ENCODE assay signal across 16 cellular contexts in genomic region chr14:92570863-92571262, GRCh38. TPM values are rescaled to one million over a fixed set of nuclear protein-coding genes. Genes with fewer than 3 reads are reported as not detected.
DNase-seq lines count a peak whose midpoint lies in the region; ATAC-seq and TF ChIP-seq lines count a peak whose summit lies in the region.
"Had no signal": no experiment of that assay in that cellular context is flagged by ENCODE, and none has a peak within 500 bp of the region (broad histone marks: within the 10 kb centered on the region; RNA-seq: fewer than 3 reads in every experiment).

No MANE protein-coding gene starts in this region.

- TF ChIP-seq POLR2A in esophagus squamous epithelium (IDR thresholded peaks at IDR 0.05) = no peak

- ATAC-seq in activated naive CD8-positive, alpha-beta T cell treated with anti-CD3 and anti-CD28 coated beads, Interleukin-2, amount 50 U/mL, for 24 hours = no peak
- ATAC-seq in naive thymus-derived CD8-positive, alpha-beta T cell = no peak
- ATAC-seq in HG03097 (IDR thresholded peaks at IDR 0.05; ENCODE audit: low FRiP score, unreplicated experiment) = no peak

- intact Hi-C loops in esophagus squamous epithelium (cut with DNase I) = no loop called here

- H3K27ac ChIP-seq in esophagus squamous epithelium = no peak overlapping the region

- H3K36me3 Mint-ChIP-seq in activated naive CD8-positive, alpha-beta T cell treated with anti-CD3 and anti-CD28 coated beads for 36 hours = peaks cover 60% of the 10 kb centered on the region
- peaks cover 48% of the 10 kb centered on the region for H3K36me3 Mint-ChIP-seq in activated naive CD8-positive, alpha-beta T cell treated with anti-CD3 and anti-CD28 coated beads, Interleukin-2, amount 50 U/mL, for 24 hours (ENCODE audit: low read depth)
- H3K36me3 Mint-ChIP-seq in immature natural killer cell = peaks cover 18 to 29% (median 24%) of the 10 kb centered on the region in 3 donors
- H3K36me3 Mint-ChIP-seq in naive thymus-derived CD8-positive, alpha-beta T cell = peaks cover 9 to 21% (median 18%) of the 10 kb centered on the region in 3 donors

- POLR2A ChIA-PET in naive thymus-derived CD8-positive, alpha-beta T cell (lab: Charles Lee) = interaction anchor here (1.1 to 3.9 kb wide), 3 partner anchors 15 to 57 kb away, joined by 3 to 11 read pairs (median 9); partner anchors contain the start of gene RIN3

- peaks cover 0 to 5% (median 0%) of the 10 kb centered on the region in 3 donors for H3K9me3 ChIP-seq in esophagus squamous epithelium

- H3K27me3 ChIP-seq in esophagus squamous epithelium = no peaks in the 10 kb centered on the region

- H3K27ac Mint-ChIP-seq in activated naive CD8-positive, alpha-beta T cell treated with anti-CD3 and anti-CD28 coated beads for 36 hours = peak overlapping the region; percentile 17
- H3K27ac Mint-ChIP-seq in activated naive CD8-positive, alpha-beta T cell treated with anti-CD3 and anti-CD28 coated beads, Interleukin-2, amount 50 U/mL, for 24 hours = no peak overlapping the region
- peak overlapping the region; percentile 98 to 100 (median 99) for H3K27ac Mint-ChIP-seq in immature natural killer cell
- H3K27ac Mint-ChIP-seq in naive thymus-derived CD8-positive, alpha-beta T cell = peak overlapping the region in 7 of 10 donors; percentile 18 to 100 (median 98)

- H3K36me3 ChIP-seq in esophagus squamous epithelium = peaks cover 0 to 15% (median 0%) of the 10 kb centered on the region in 3 donors

- peaks cover 60% of the 10 kb centered on the region for H3K4me1 Mint-ChIP-seq in activated naive CD8-positive, alpha-beta T cell treated with anti-CD3 and anti-CD28 coated beads for 36 hours
- H3K4me1 Mint-ChIP-seq in activated naive CD8-positive, alpha-beta T cell treated with anti-CD3 and anti-CD28 coated beads, Interleukin-2, amount 50 U/mL, for 24 hours = peaks cover 64% of the 10 kb centered on the region
- peaks cover 72 to 93% of the 10 kb centered on the region in 2 donors for H3K4me1 Mint-ChIP-seq in immature natural killer cell
- peaks cover 32 to 81% (median 72%) of the 10 kb centered on the region in 4 donors for H3K4me1 Mint-ChIP-seq in naive thymus-derived CD8-positive, alpha-beta T cell

- peaks cover 0 to 6% (median 0%) of the 10 kb centered on the region in 3 donors for H3K4me1 ChIP-seq in esophagus squamous epithelium

- WGBS in esophagus squamous epithelium, 2 donors = 81 to 84% methylated on average over 5 of the region's 5 CpGs

- DNase-seq in activated naive CD8-positive, alpha-beta T cell treated with anti-CD3 and anti-CD28 coated beads for 36 hours = no peak
- DNase-seq in activated naive CD8-positive, alpha-beta T cell treated with anti-CD3 and anti-CD28 coated beads, Interleukin-2, amount 50 U/mL, for 24 hours = no peak
- DNase-seq in immature natural killer cell (no peak), esophagus squamous epithelium (lab: John Stamatoyannopoulos, UW) (no peak), SKM-1 treated with dmso at 0.1 percent for 144 hours (lab: John Stamatoyannopoulos, UW; ENCODE audit: unreplicated experiment) (no peak), NOMO-1 treated with DMSO at 0.1 percent for 48 hours (lab: John Stamatoyannopoulos, UW; ENCODE audit: unreplicated experiment) (no peak)
- DNase-seq in naive thymus-derived CD8-positive, alpha-beta T cell = no peak
- DNase-seq: C1 segment of cervical spinal cord, COR-L47, DMS53, HCEC 1CT, NCI-H1436 treated with DMSO at 0.1 percent for 48 hours, NCI-H2081, NCI-H524, SHP77 treated with DMSO at 0.1 percent for 48 hours had no signal

- H3K4me3 ChIP-seq in esophagus squamous epithelium = no peak overlapping the region

- no peak for TF ChIP-seq CTCF in esophagus squamous epithelium (IDR thresholded peaks at IDR 0.05)

- H3K27me3 Mint-ChIP-seq in activated naive CD8-positive, alpha-beta T cell treated with anti-CD3 and anti-CD28 coated beads for 36 hours = no peaks in the 10 kb centered on the region
- no peaks in the 10 kb centered on the region for H3K27me3 Mint-ChIP-seq in activated naive CD8-positive, alpha-beta T cell treated with anti-CD3 and anti-CD28 coated beads, Interleukin-2, amount 50 U/mL, for 24 hours
- H3K27me3 Mint-ChIP-seq in immature natural killer cell (ENCODE audit: low read depth in 3 of 3) = peaks cover 2 to 11% (median 6%) of the 10 kb centered on the region in 3 donors
- H3K27me3 Mint-ChIP-seq in naive thymus-derived CD8-positive, alpha-beta T cell = no peaks in the 10 kb centered on the region

- H3K4me3 Mint-ChIP-seq in activated naive CD8-positive, alpha-beta T cell treated with anti-CD3 and anti-CD28 coated beads for 36 hours = no peak overlapping the region
- no peak overlapping the region for H3K4me3 Mint-ChIP-seq in activated naive CD8-positive, alpha-beta T cell treated with anti-CD3 and anti-CD28 coated beads, Interleukin-2, amount 50 U/mL, for 24 hours
- H3K4me3 Mint-ChIP-seq in immature natural killer cell = peak overlapping the region; percentile 15 to 86 (median 52)
- H3K4me3 Mint-ChIP-seq in naive thymus-derived CD8-positive, alpha-beta T cell = no peak overlapping the region

- peaks cover 15% of the 10 kb centered on the region for H3K9me3 Mint-ChIP-seq in activated naive CD8-positive, alpha-beta T cell treated with anti-CD3 and anti-CD28 coated beads for 36 hours
- peaks cover 14% of the 10 kb centered on the region for H3K9me3 Mint-ChIP-seq in activated naive CD8-positive, alpha-beta T cell treated with anti-CD3 and anti-CD28 coated beads, Interleukin-2, amount 50 U/mL, for 24 hours
- H3K9me3 Mint-ChIP-seq in immature natural killer cell = no peaks in the 10 kb centered on the region
- H3K9me3 Mint-ChIP-seq in naive thymus-derived CD8-positive, alpha-beta T cell = peaks cover 0 to 9% (median 4%) of the 10 kb centered on the region in 9 donors

RNA-seq across cellular contexts. Expression of gene RIN3, which starts 57.3 kb away (rescaled TPM):
- total RNA-seq in activated naive CD8-positive, alpha-beta T cell treated with anti-CD3 and anti-CD28 coated beads for 36 hours = 10 to 100 TPM; 59.2 to 59.6 TPM
- polyA plus RNA-seq in immature natural killer cell = 100 to 1,000 TPM in 1 of 3 donors, 10 to 100 TPM in 2; 38.8 to 131 (median 60.1) TPM
- total RNA-seq in naive thymus-derived CD8-positive, alpha-beta T cell = 100 to 1,000 TPM; 137 to 146 TPM
- polyA plus RNA-seq in naive thymus-derived CD8-positive, alpha-beta T cell = 10 to 100 TPM; 16.8 to 45.8 (median 30.0) TPM
- total RNA-seq in esophagus squamous epithelium = 1 to 10 TPM; 1.9 to 9.7 (median 4.4) TPM

Comparison
In these comparisons a context has a peak if more than half of its experiments do, and no peak if none do; other contexts are left out.
1. H3K4me3 Mint-ChIP-seq: peak in immature natural killer cell (5 of 5); none in activated naive CD8-positive, alpha-beta T cell treated with anti-CD3 and anti-CD28 coated beads for 36 hours (single experiment), activated naive CD8-positive, alpha-beta T cell treated with anti-CD3 and anti-CD28 coated beads, Interleukin-2, amount 50 U/mL, for 24 hours (single experiment) and naive thymus-derived CD8-positive, alpha-beta T cell (0 of 10).
2. RNA of gene RIN3, which starts 57.3 kb away (total RNA-seq): 137 to 146 TPM in naive thymus-derived CD8-positive, alpha-beta T cell and 59.2 to 59.6 TPM in activated naive CD8-positive, alpha-beta T cell treated with anti-CD3 and anti-CD28 coated beads for 36 hours; 1.9 to 9.7 TPM in esophagus squamous epithelium; every median in the first group is over 4 times any median in the second.